Comparison of ENCODE assay signal across 8 cellular contexts in the genomic region with DNA sequence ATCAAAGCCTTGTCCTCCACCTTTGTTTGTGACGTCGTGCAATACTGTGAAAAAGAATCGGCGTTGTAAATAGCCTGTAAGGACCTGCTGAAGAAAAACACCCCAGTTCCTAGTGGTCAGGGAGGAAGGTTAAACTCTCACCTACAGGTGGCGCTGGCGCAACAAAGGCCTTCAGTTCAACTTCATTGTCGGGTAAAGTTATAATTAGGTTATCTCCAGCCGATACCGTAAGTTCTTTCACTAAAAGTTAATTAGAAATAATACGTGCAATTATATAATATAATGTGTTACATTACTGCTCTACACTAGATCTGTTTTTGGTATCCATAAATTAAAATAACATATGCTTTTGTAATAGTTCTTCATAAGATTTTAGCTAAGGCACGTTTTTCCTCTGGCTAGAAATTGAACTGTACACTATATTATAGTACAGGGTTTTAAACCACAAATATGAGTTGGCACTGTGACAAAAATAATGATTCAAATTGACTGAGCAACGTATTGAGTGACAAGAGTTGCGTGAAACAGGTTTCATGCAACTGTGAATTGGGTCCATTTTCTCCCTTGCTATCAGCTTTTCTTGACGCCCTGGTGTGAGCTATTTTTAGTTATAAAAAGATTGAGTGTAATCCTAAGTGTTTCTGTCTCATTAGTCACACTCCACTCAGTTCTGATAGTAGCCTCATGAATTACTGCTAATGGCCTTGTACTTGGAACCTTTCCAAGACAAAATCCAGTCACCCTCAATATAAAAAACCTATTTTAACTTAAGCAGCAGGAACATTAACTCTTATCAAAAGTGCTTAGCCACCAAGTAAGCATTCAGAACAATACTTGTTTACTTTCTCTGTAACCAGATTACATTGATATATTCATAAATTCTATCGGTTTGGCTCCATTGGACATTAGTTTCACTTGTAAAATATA.
DNase-seq lines count a peak whose midpoint lies in the region; ATAC-seq and TF ChIP-seq lines count a peak whose summit lies in the region.

No MANE protein-coding gene starts in this region.

- TF ChIP-seq RAD21 in Ishikawa (IDR thresholded peaks at IDR 0.05; ENCODE audit: low read depth): peak; percentile 70

- H3K4me3 Mint-ChIP-seq in nephron: no peak overlapping the region

- H4K20me1 ChIP-seq in OCI-LY1 (ENCODE audit: insufficient read depth, low read length): no peaks in the 10 kb centered on the region

- 12 to 19% methylated on average over 15 of the region's 15 CpGs for WGBS in esophagus squamous epithelium, 2 donors

- H3F3A ChIP-seq in OCI-LY1 (ENCODE audit: insufficient read depth, low read length): no peaks in the 10 kb centered on the region

- no peaks in the 10 kb centered on the region for H3K36me3 Mint-ChIP-seq in nephron (ENCODE audit: low read depth)

- TF ChIP-seq POLR2A in esophagus squamous epithelium (IDR thresholded peaks at IDR 0.05): no peak

- H3K9me3 Mint-ChIP-seq in nephron: no peaks in the 10 kb centered on the region

- H3K9me2 ChIP-seq in OCI-LY1 (ENCODE audit: low read depth, low read length): no peaks in the 10 kb centered on the region

- H3K4me3 ChIP-seq in OCI-LY1 (ENCODE audit: low read depth, low read length, poor library complexity, severe bottlenecking): no peak overlapping the region
- peak overlapping the region in 1 of 4 donors; percentile 15 for H3K4me3 ChIP-seq in esophagus squamous epithelium

- H3K36me3 ChIP-seq in OCI-LY1 (ENCODE audit: insufficient read depth, low read length) (no peaks in the 10 kb centered on the region), esophagus squamous epithelium (no peaks in the 10 kb centered on the region)

- TF ChIP-seq CTCF in AG09319 (IDR thresholded peaks at IDR 0.05; ENCODE audit: low read depth, low read length) (peak; percentile 85), OCI-LY1 (IDR thresholded peaks at IDR 0.05; ENCODE audit: low read length) (peak; percentile 85), esophagus squamous epithelium (IDR thresholded peaks at IDR 0.05) (peak; percentile 65 to 82 (median 76)), nephron (IDR thresholded peaks at IDR 0.05; ENCODE audit: unreplicated experiment in 3 of 3) (peak; percentile 65 to 74 (median 73))

- H3K27me3 ChIP-seq in OCI-LY1 (ENCODE audit: insufficient read depth, low read length) (no peaks in the 10 kb centered on the region), esophagus squamous epithelium (peaks cover 0 to 5% (median 0%) of the 10 kb centered on the region in 4 donors)

- peak; percentile 91 for ATAC-seq in GM19351 (IDR thresholded peaks at IDR 0.05; ENCODE audit: unreplicated experiment)

- intact Hi-C loops in esophagus squamous epithelium (cut with DNase I): loop anchor here (5.0 kb wide), 1 partner anchor 114 kb away; no protein-coding TSS in a partner anchor

- H3K27ac ChIP-seq in OCI-LY1 (ENCODE audit: low read depth, low read length, poor library complexity, severe bottlenecking) (no peak overlapping the region), esophagus squamous epithelium (no peak overlapping the region)

- peaks cover 10% of the 10 kb centered on the region for H3K4me1 ChIP-seq in OCI-LY1 (ENCODE audit: insufficient read depth, low read length, severe bottlenecking)
- peaks cover 0 to 10% (median 3%) of the 10 kb centered on the region in 3 donors for H3K4me1 ChIP-seq in esophagus squamous epithelium

- peaks cover 21% of the 10 kb centered on the region for H3K4me1 Mint-ChIP-seq in nephron

- no peak for TF ChIP-seq EP300 in Ishikawa (IDR thresholded peaks at IDR 0.05; ENCODE audit: borderline replicate concordance)

- no peaks in the 10 kb centered on the region for H3K79me2 ChIP-seq in OCI-LY1 (ENCODE audit: insufficient read depth, low read length)

- DNase-seq in AG09319 (ENCODE audit: extremely low read depth, low read depth): peak; percentile 12
- peak; percentile 63 for DNase-seq in activated T-cell treated with anti-CD3 and anti-CD28 coated beads for 24 hours (ENCODE audit: low read depth)
- DNase-seq in esophagus squamous epithelium (lab: John Stamatoyannopoulos, UW): no peak
- peak; percentile 32 to 62 (median 48) for DNase-seq in stimulated activated naive CD4-positive, alpha-beta T cell (lab: John Stamatoyannopoulos, UW)

- peak overlapping the region in 2 of 3 experiments; percentile 4 to 47 for H3K27ac Mint-ChIP-seq in nephron

- H3K27me3 Mint-ChIP-seq in nephron (ENCODE audit: low read depth): peaks cover 31% of the 10 kb centered on the region

- no peaks in the 10 kb centered on the region for H3K9me3 ChIP-seq in OCI-LY1 (ENCODE audit: low read length)
- H3K9me3 ChIP-seq in esophagus squamous epithelium: no peaks in the 10 kb centered on the region

- H3K4me2 ChIP-seq in OCI-LY1 (ENCODE audit: low read length): peak overlapping the region; percentile 24; the same call in 1 of the 2 replicates

- no peak overlapping the region for H3K9ac ChIP-seq in OCI-LY1 (ENCODE audit: low read length)

- H2AFZ ChIP-seq in OCI-LY1 (ENCODE audit: low read length): no peak overlapping the region

TF ChIP-seq in Ishikawa, 13 proteins besides CTCF, POLR2A, EP300 and RAD21:
- TF ChIP-seq TEAD4 (IDR thresholded peaks at IDR 0.05): no peak
- peak; percentile 64 for TF ChIP-seq NFIC (IDR thresholded peaks at IDR 0.05)
